ENCODE assay signal across 15 cellular contexts in genomic region chrX:357035-357692, GRCh38. TPM values are rescaled to one million over a fixed set of nuclear protein-coding genes. Genes with fewer than 3 reads are reported as not detected.
DNase-seq lines count a peak whose midpoint lies in the region; ATAC-seq and TF ChIP-seq lines count a peak whose summit lies in the region.
"Had no signal": no experiment of that assay in that cellular context is flagged by ENCODE, and none has a peak within 500 bp of the region (broad histone marks: within the 10 kb centered on the region; RNA-seq: fewer than 3 reads in every experiment).

No MANE protein-coding gene starts in this region.

- H3K4me1 ChIP-seq in left ventricle myocardium inferior, result peaks cover 9% of the 10 kb centered on the region
- peaks cover 16% of the 10 kb centered on the region for H3K4me1 ChIP-seq in RWPE2 (ENCODE audit: insufficient read depth, poor library complexity, severe bottlenecking)
- H3K4me1 ChIP-seq in upper lobe of right lung, result no peaks in the 10 kb centered on the region
- H3K4me1 ChIP-seq: sigmoid colon, thyroid gland had no signal

- TF ChIP-seq CTCF in left ventricle myocardium inferior (IDR thresholded peaks at IDR 0.05; ENCODE audit: borderline replicate concordance), result no peak
- TF ChIP-seq CTCF in RWPE2 (IDR thresholded peaks at IDR 0.05; ENCODE audit: poor library complexity, severe bottlenecking), result no peak
- TF ChIP-seq CTCF in upper lobe of right lung (IDR thresholded peaks at IDR 0.05), result no peak
- no peak for TF ChIP-seq CTCF in GM10266 (IDR thresholded peaks at IDR 0.05; ENCODE audit: control insufficient read depth, insufficient read depth, low read depth, missing control alignments)

- H3K9me3 ChIP-seq in left ventricle myocardium inferior (replicated peaks) (peaks cover 28% of the 10 kb centered on the region), RWPE2 (ENCODE audit: severe bottlenecking) (peaks cover 19% of the 10 kb centered on the region), upper lobe of right lung (peaks cover 9% of the 10 kb centered on the region)
- H3K9me3 ChIP-seq: thyroid gland had no signal

- H3K27ac ChIP-seq in left ventricle myocardium inferior (replicated peaks), result no peak overlapping the region
- H3K27ac ChIP-seq in RWPE2 (ENCODE audit: poor library complexity, severe bottlenecking), result peak overlapping the region; percentile 48
- H3K27ac ChIP-seq in upper lobe of right lung, result no peak overlapping the region
- H3K27ac ChIP-seq: brain microvascular endothelial cell, PC-9, sigmoid colon, thyroid gland had no signal

- H3K4me3 ChIP-seq in left ventricle myocardium inferior, result no peak overlapping the region
- no peak overlapping the region for H3K4me3 ChIP-seq in RWPE2 (ENCODE audit: severe bottlenecking)
- H3K4me3 ChIP-seq in upper lobe of right lung, result no peak overlapping the region
- H3K4me3 ChIP-seq: PC-9, sigmoid colon, thyroid gland had no signal

- H3K9me3 Mint-ChIP-seq in effector memory CD8-positive, alpha-beta T cell, result peaks cover 0 to 6% of the 10 kb centered on the region in 2 donors

- H3K36me3 ChIP-seq in left ventricle myocardium inferior (peaks cover 42% of the 10 kb centered on the region), RWPE2 (ENCODE audit: low read depth) (peaks cover 45% of the 10 kb centered on the region), upper lobe of right lung (no peaks in the 10 kb centered on the region)
- H3K36me3 ChIP-seq: brain microvascular endothelial cell had no signal

- intact Hi-C loops in left ventricle myocardium superior (cut with micrococcal nuclease), result no loop called here
- intact Hi-C loops in left ventricle myocardium inferior (cut with micrococcal nuclease), result no loop called here
- intact Hi-C loops in upper lobe of right lung (cut with DNase I), result no loop called here

- H3K27me3 ChIP-seq in left ventricle myocardium inferior (ENCODE audit: low read depth), result no peaks in the 10 kb centered on the region
- no peaks in the 10 kb centered on the region for H3K27me3 ChIP-seq in RWPE2 (ENCODE audit: insufficient read depth, poor library complexity, severe bottlenecking)
- no peaks in the 10 kb centered on the region for H3K27me3 ChIP-seq in upper lobe of right lung
- H3K27me3 ChIP-seq: brain microvascular endothelial cell, sigmoid colon, thyroid gland had no signal

- no peak for ATAC-seq in left ventricle myocardium superior
- no peak for ATAC-seq in RWPE2 (ENCODE audit: low read depth)
- peak; percentile 43 for ATAC-seq in effector memory CD8-positive, alpha-beta T cell (replicated peaks)
- ATAC-seq in upper lobe of right lung, result no peak

- H3K4me3 Mint-ChIP-seq in effector memory CD8-positive, alpha-beta T cell, result peak overlapping the region; percentile 46 to 66

- peak; percentile 6 for DNase-seq in left ventricle myocardium superior
- no peak for DNase-seq in left ventricle myocardium inferior
- DNase-seq in RWPE2 (ENCODE audit: low spot score), result peak; percentile 49
- DNase-seq in effector memory CD8-positive, alpha-beta T cell, result no peak
- DNase-seq in upper lobe of right lung, result peak; percentile 18
- no peak for DNase-seq in GM10266 (ENCODE audit: extremely low spot score)
- DNase-seq in NCI-H2227 treated with DMSO at 0.1 percent for 48 hours (lab: John Stamatoyannopoulos, UW), result no peak
- no peak for DNase-seq in middle frontal gyrus (ENCODE audit: extremely low spot score, low spot score)
- DNase-seq: AML-193, NCI-H1930, NCI-H524 treated with DMSO at 0.1 percent for 48 hours, PC-9, sigmoid colon, thyroid gland had no signal

- H3K4me1 Mint-ChIP-seq in effector memory CD8-positive, alpha-beta T cell (ENCODE audit: low read depth in 2 of 2), result peaks cover 9 to 27% of the 10 kb centered on the region in 2 donors

- H3K27me3 Mint-ChIP-seq in effector memory CD8-positive, alpha-beta T cell, result no peaks in the 10 kb centered on the region

- peaks cover 6% of the 10 kb centered on the region for H3K36me3 Mint-ChIP-seq in effector memory CD8-positive, alpha-beta T cell (ENCODE audit: insufficient read depth)

- H3K27ac Mint-ChIP-seq in effector memory CD8-positive, alpha-beta T cell, result peak overlapping the region; percentile 85 to 92

RNA-seq across cellular contexts. Expression of gene PPP2R3B, which starts 29.5 kb away (rescaled TPM):
- 194 TPM for total RNA-seq in left ventricle myocardium superior
- total RNA-seq in left ventricle myocardium inferior, result 170 TPM
- total RNA-seq in upper lobe of right lung, result 12.8 TPM

RNA-seq across cellular contexts. Expression of gene GTPBP6, which starts 38.6 kb away (rescaled TPM):
- total RNA-seq in left ventricle myocardium superior (51.9 TPM), left ventricle myocardium inferior (51.1 TPM), upper lobe of right lung (55.1 TPM)

Comparison
In these comparisons a context has a peak if more than half of its experiments do, and no peak if none do; other contexts are left out.
1. DNase-seq: peak in left ventricle myocardium superior (single experiment), RWPE2 (single experiment) and upper lobe of right lung (single experiment); none in left ventricle myocardium inferior (single experiment), effector memory CD8-positive, alpha-beta T cell (0 of 3), GM10266 (single experiment), NCI-H2227 treated with DMSO at 0.1 percent for 48 hours (single experiment) and middle frontal gyrus (single experiment).
2. RNA of gene PPP2R3B, which starts 29.5 kb away (total RNA-seq): 194 TPM in left ventricle myocardium superior (single experiment) and 170 TPM in left ventricle myocardium inferior (single experiment); 12.8 TPM in upper lobe of right lung (single experiment); every median in the first group is over 10 times any median in the second.